ENCODE assay signal across 16 cellular contexts in the genomic region with DNA sequence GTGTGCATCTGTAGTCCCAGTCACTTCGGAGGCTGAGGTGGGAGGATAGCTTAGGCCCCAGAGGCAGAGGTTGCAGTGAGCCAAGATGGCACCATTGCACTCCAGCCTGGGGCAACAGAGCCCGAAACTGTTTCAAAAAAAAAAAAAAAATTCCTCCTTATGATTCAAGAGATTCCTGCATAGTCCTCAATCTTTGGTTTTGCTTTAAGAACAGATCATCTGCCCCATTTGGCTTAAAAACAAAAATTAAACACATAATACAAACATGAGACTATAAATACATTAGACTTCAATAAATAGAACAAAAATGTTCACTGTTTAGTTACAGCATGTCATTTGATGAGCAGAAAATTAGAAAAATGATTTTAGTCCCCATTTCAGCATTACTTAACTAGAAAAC.
"Had no signal": no experiment of that assay in that cellular context is flagged by ENCODE, and none has a peak within 500 bp of the region (broad histone marks: within the 10 kb centered on the region; RNA-seq: fewer than 3 reads in every experiment).

No MANE protein-coding gene starts in this region.

- H3K36me3 Mint-ChIP-seq: activated naive CD4-positive, alpha-beta T cell treated with anti-CD3 and anti-CD28 coated beads, Interleukin-2, amount 50 U/mL, for 24 hours; immature natural killer cell; naive thymus-derived CD4-positive, alpha-beta T cell had no signal

- H3K4me2 ChIP-seq: SK-N-SH had no signal

- H3K9me3 ChIP-seq: SK-N-SH, suprapubic skin had no signal

- H3K9me3 Mint-ChIP-seq: activated B cell treated with CpG ODN at 0.5 μM for 24 hours; activated CD4-positive, alpha-beta T cell treated with anti-CD3 and anti-CD28 coated beads, Interleukin-2, amount 10 ng/mL, durations not matched to agents 7 days and 5 days; activated naive CD4-positive, alpha-beta T cell treated with anti-CD3 and anti-CD28 coated beads, Interleukin-2, amount 50 U/mL, for 24 hours; immature natural killer cell had no signal

- H3K4me3 ChIP-seq: suprapubic skin had no signal

- H3K9ac ChIP-seq: SK-N-SH had no signal

- H3K4me3 Mint-ChIP-seq: activated B cell treated with CpG ODN at 0.5 μM for 24 hours; activated CD4-positive, alpha-beta T cell treated with anti-CD3 and anti-CD28 coated beads, Interleukin-2, amount 10 ng/mL, durations not matched to agents 7 days and 5 days; activated naive CD4-positive, alpha-beta T cell treated with anti-CD3 and anti-CD28 coated beads, Interleukin-2, amount 50 U/mL, for 24 hours; immature natural killer cell; naive thymus-derived CD4-positive, alpha-beta T cell had no signal

- H3K27me3 Mint-ChIP-seq: activated B cell treated with CpG ODN at 0.5 μM for 24 hours; activated CD4-positive, alpha-beta T cell treated with anti-CD3 and anti-CD28 coated beads, Interleukin-2, amount 10 ng/mL, durations not matched to agents 7 days and 5 days; activated naive CD4-positive, alpha-beta T cell treated with anti-CD3 and anti-CD28 coated beads, Interleukin-2, amount 50 U/mL, for 24 hours; naive thymus-derived CD4-positive, alpha-beta T cell had no signal

- DNase-seq: activated B cell treated with CpG ODN at 0.5 μM for 24 hours; activated CD4-positive, alpha-beta T cell treated with anti-CD3 and anti-CD28 coated beads, Interleukin-2, amount 10 ng/mL, durations not matched to agents 7 days and 5 days; activated CD8-positive, alpha-beta memory T cell treated with anti-CD3 and anti-CD28 coated beads for 24 hours; amygdala; brain microvascular endothelial cell; immature natural killer cell; left cardiac atrium; naive thymus-derived CD4-positive, alpha-beta T cell; SK-N-SH; stimulated activated CD4-positive, alpha-beta T cell treated with anti-CD3 and anti-CD28 coated beads, Interleukin-2, amount 100 ng/mL, for 24 hours; stimulated activated naive CD4-positive, alpha-beta T cell treated with Interleukin-2 at 50 U/mL for 16 hours; T-helper 1 cell had no signal

- ATAC-seq: esophagus mucosa; naive thymus-derived CD4-positive, alpha-beta T cell had no signal

- FAIRE-seq: endometrium had no signal

- H3K4me1 Mint-ChIP-seq: activated CD4-positive, alpha-beta T cell treated with anti-CD3 and anti-CD28 coated beads, Interleukin-2, amount 10 ng/mL, durations not matched to agents 7 days and 5 days; activated naive CD4-positive, alpha-beta T cell treated with anti-CD3 and anti-CD28 coated beads, Interleukin-2, amount 50 U/mL, for 24 hours; immature natural killer cell; naive thymus-derived CD4-positive, alpha-beta T cell had no signal

- H3K27ac Mint-ChIP-seq: activated B cell treated with CpG ODN at 0.5 μM for 24 hours; activated CD4-positive, alpha-beta T cell treated with anti-CD3 and anti-CD28 coated beads, Interleukin-2, amount 10 ng/mL, durations not matched to agents 7 days and 5 days; activated naive CD4-positive, alpha-beta T cell treated with anti-CD3 and anti-CD28 coated beads, Interleukin-2, amount 50 U/mL, for 24 hours; immature natural killer cell; naive thymus-derived CD4-positive, alpha-beta T cell had no signal

- H3K27ac ChIP-seq: brain microvascular endothelial cell, suprapubic skin had no signal

- H3K27me3 ChIP-seq: brain microvascular endothelial cell, suprapubic skin had no signal
